Comparison of ENCODE assay signal across 25 cellular contexts in the genomic region with DNA sequence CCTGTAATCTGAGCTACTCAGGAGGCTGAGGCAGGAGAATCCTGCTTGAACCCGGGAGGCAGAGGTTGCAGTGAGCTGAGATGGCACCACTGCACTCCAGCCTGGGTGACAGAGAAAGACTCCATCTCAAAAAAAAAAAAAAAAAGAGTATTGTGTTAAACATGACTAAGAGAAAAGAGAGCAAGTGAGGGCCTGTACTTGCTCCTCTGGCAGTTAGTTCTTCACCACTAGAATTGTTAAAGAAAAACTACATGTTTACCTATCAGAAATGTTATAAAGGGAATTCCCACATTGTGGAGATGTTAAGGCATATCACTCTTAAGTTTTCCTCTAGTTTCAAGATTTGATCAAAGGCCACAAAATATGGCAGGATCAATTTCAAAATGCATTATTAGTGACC.
"Had no signal": no experiment of that assay in that cellular context is flagged by ENCODE, and none has a peak within 500 bp of the region (broad histone marks: within the 10 kb centered on the region; RNA-seq: fewer than 3 reads in every experiment).

No MANE protein-coding gene starts in this region.

- H3K36me3 Mint-ChIP-seq: activated CD4-positive, alpha-beta memory T cell treated with anti-CD3 and anti-CD28 coated beads for 36 hours; activated naive CD8-positive, alpha-beta T cell; brain had no signal

- DNase-seq: activated B cell treated with CpG ODN at 0.5 μM for 24 hours; activated CD4-positive, alpha-beta memory T cell treated with anti-CD3 and anti-CD28 coated beads for 36 hours; activated CD4-positive, alpha-beta T cell treated with anti-CD3 and anti-CD28 coated beads for 1 hour; activated CD4-positive, alpha-beta T cell treated with anti-CD3 and anti-CD28 coated beads, Interleukin-2, amount 10 ng/mL, durations not matched to agents 24 days and 14 days; activated gamma-delta T cell; activated naive CD4-positive, alpha-beta T cell treated with anti-CD3 and anti-CD28 coated beads for 36 hours; activated T-cell treated with anti-CD3 and anti-CD28 coated beads for 4 hours; activated T-cell treated with anti-CD3 and anti-CD28 coated beads, Interleukin-2, amount 50 U/mL, for 48 hours; amygdala; MM.1S; NCI-H1105; NCI-H1436; NCI-H1694 treated with DMSO at 0.1 percent for 48 hours; NCI-H2081; NCI-H510A treated with DMSO at 0.1 percent for 48 hours; NCI-H69; PC-3; SIG-M5; T-helper 17 cell; T-helper 9 cell had no signal

- H3K27ac Mint-ChIP-seq: activated B cell treated with CpG ODN at 0.5 μM for 24 hours; activated CD4-positive, alpha-beta memory T cell treated with anti-CD3 and anti-CD28 coated beads for 36 hours; activated CD4-positive, alpha-beta T cell treated with anti-CD3 and anti-CD28 coated beads, Interleukin-2, amount 10 ng/mL, durations not matched to agents 24 days and 14 days; activated naive CD4-positive, alpha-beta T cell treated with anti-CD3 and anti-CD28 coated beads for 36 hours; activated naive CD8-positive, alpha-beta T cell; activated T-helper 17 cell treated with anti-CD3 and anti-CD28 coated beads, Interleukin-2, amount 50 U/mL, for 72 hours; brain; T-helper 17 cell had no signal

- H3K27me3 Mint-ChIP-seq: activated B cell treated with CpG ODN at 0.5 μM for 24 hours; activated CD4-positive, alpha-beta memory T cell treated with anti-CD3 and anti-CD28 coated beads for 36 hours; activated CD4-positive, alpha-beta T cell treated with anti-CD3 and anti-CD28 coated beads, Interleukin-2, amount 10 ng/mL, durations not matched to agents 24 days and 14 days; activated naive CD8-positive, alpha-beta T cell; activated T-helper 17 cell treated with anti-CD3 and anti-CD28 coated beads, Interleukin-2, amount 50 U/mL, for 72 hours; T-helper 17 cell had no signal

- H3K9me3 Mint-ChIP-seq: activated B cell treated with CpG ODN at 0.5 μM for 24 hours; activated CD4-positive, alpha-beta memory T cell treated with anti-CD3 and anti-CD28 coated beads for 36 hours; activated CD4-positive, alpha-beta T cell treated with anti-CD3 and anti-CD28 coated beads, Interleukin-2, amount 10 ng/mL, durations not matched to agents 24 days and 14 days; activated naive CD4-positive, alpha-beta T cell treated with anti-CD3 and anti-CD28 coated beads for 36 hours; activated T-helper 17 cell treated with anti-CD3 and anti-CD28 coated beads, Interleukin-2, amount 50 U/mL, for 72 hours; brain had no signal

- FAIRE-seq: astrocyte, RCC 7860 had no signal

- ATAC-seq: activated T-helper 17 cell treated with anti-CD3 and anti-CD28 coated beads, Interleukin-2, amount 50 U/mL, for 72 hours; PC-3; T-helper 17 cell had no signal

- H3K4me1 Mint-ChIP-seq: activated B cell treated with CpG ODN at 0.5 μM for 24 hours; activated CD4-positive, alpha-beta T cell treated with anti-CD3 and anti-CD28 coated beads, Interleukin-2, amount 10 ng/mL, durations not matched to agents 24 days and 14 days; activated T-helper 17 cell treated with anti-CD3 and anti-CD28 coated beads, Interleukin-2, amount 50 U/mL, for 72 hours; brain; T-helper 17 cell had no signal

- H3K4me3 Mint-ChIP-seq: activated B cell treated with CpG ODN at 0.5 μM for 24 hours; activated CD4-positive, alpha-beta memory T cell treated with anti-CD3 and anti-CD28 coated beads for 36 hours; activated CD4-positive, alpha-beta T cell treated with anti-CD3 and anti-CD28 coated beads, Interleukin-2, amount 10 ng/mL, durations not matched to agents 24 days and 14 days; activated naive CD4-positive, alpha-beta T cell treated with anti-CD3 and anti-CD28 coated beads for 36 hours; activated naive CD8-positive, alpha-beta T cell; activated T-helper 17 cell treated with anti-CD3 and anti-CD28 coated beads, Interleukin-2, amount 50 U/mL, for 72 hours; brain; T-helper 17 cell had no signal
